In the genomic region with DNA sequence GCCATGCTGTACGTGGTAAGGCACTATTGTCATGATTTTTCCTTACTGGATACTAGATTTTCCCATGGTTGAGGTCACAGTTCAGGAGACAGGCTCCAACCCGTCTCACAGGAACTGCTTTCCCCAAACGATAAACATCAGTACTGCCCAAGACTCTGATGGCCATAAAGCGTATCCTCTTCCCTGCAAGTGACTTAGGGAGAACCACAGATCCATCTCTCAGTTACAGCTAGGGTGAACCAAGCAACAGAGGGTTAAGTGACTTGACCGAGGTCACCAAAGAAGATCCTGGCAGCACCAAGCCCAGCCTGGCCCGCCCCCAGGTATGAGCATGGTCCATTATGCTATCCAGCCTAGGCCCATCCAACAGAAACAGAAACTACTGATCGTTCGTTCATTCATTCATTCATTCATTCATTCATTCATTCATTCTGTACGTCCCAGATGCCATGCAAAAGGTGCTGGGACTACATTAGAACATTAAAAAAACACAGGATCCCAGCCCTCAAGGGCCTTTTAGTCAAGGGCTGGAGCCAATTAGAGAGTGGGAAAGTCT, we compare ENCODE assay signal across 27 cellular contexts. TPM values are rescaled to one million over a fixed set of nuclear protein-coding genes. Genes with fewer than 3 reads are reported as not detected.
"Had no signal": no experiment of that assay in that cellular context is flagged by ENCODE, and none has a peak within 500 bp of the region (broad histone marks: within the 10 kb centered on the region; RNA-seq: fewer than 3 reads in every experiment).

No MANE protein-coding gene starts in this region.

- H3K27ac ChIP-seq: body of pancreas, cardiac muscle cell, neutrophil, ovary, vagina had no signal

- H3K36me3 ChIP-seq: cardiac muscle cell, neutrophil, ovary, vagina had no signal

- H3K4me3 ChIP-seq: body of pancreas, cardiac muscle cell, mucosa of descending colon, ovary, smooth muscle cell, vagina had no signal

- FAIRE-seq: frontal cortex, islet of Langerhans had no signal

- ATAC-seq: activated CD4-positive, alpha-beta T cell treated with anti-CD3 and anti-CD28 coated beads for 36 hours; activated CD8-positive, alpha-beta memory T cell treated with anti-CD3 and anti-CD28 coated beads, Interleukin-2, amount 10 ng/mL, durations not matched to agents 7 days and 5 days; activated CD8-positive, alpha-beta T cell treated with anti-CD3 and anti-CD28 coated beads, Interleukin-2, amount 10 ng/mL, durations not matched to agents 7 days and 5 days; activated naive CD4-positive, alpha-beta T cell treated with anti-CD3 and anti-CD28 coated beads, Interleukin-2, amount 50 U/mL, for 72 hours; activated T-cell treated with anti-CD3 and anti-CD28 coated beads, Interleukin-2, amount 50 U/mL, for 72 hours; body of pancreas; left ventricle myocardium superior; mucosa of descending colon; stimulated activated naive B cell treated with anti-CD40 and anti-IgM and Interleukin-4, amounts not matched to agents 10 μg/mL and 1 μg/mL and 100 μg/mL, for 72 hours had no signal

- H3K4me1 ChIP-seq: vagina had no signal

- H3K4me2 ChIP-seq: smooth muscle cell had no signal

- H3K27me3 ChIP-seq: body of pancreas, neutrophil, ovary, vagina had no signal

- H3K9me3 ChIP-seq: body of pancreas, mucosa of descending colon, neutrophil, ovary, vagina had no signal

- DNase-seq: activated CD4-positive, alpha-beta T cell treated with anti-CD3 and anti-CD28 coated beads for 36 hours; activated CD4-positive, CD25-positive, alpha-beta regulatory T cell; activated CD8-positive, alpha-beta memory T cell treated with anti-CD3 and anti-CD28 coated beads, Interleukin-2, amount 10 ng/mL, durations not matched to agents 7 days and 5 days; activated CD8-positive, alpha-beta T cell treated with anti-CD3 and anti-CD28 coated beads, Interleukin-2, amount 10 ng/mL, durations not matched to agents 7 days and 5 days; activated naive CD4-positive, alpha-beta T cell; activated T-cell treated with anti-CD3 and anti-CD28 coated beads, Interleukin-2, amount 50 U/mL, for 72 hours; body of pancreas; cerebellar nuclear complex; glutamatergic neuron; left ventricle myocardium superior; mucosa of descending colon; naive B cell; nephron progenitor cell; retina; stimulated activated CD4-positive, alpha-beta T cell treated with anti-CD3 and anti-CD28 coated beads, Interleukin-15, amount 100 ng/mL, for 24 hours; stimulated activated CD4-positive, alpha-beta T cell treated with anti-CD3 and anti-CD28 coated beads, Interleukin-2, amount 100 ng/mL, for 24 hours; stimulated activated naive B cell treated with anti-CD40 and anti-IgM and Interleukin-4, amounts not matched to agents 10 μg/mL and 1 μg/mL and 100 μg/mL, for 72 hours had no signal

RNA-seq across cellular contexts. Expression of a gene that starts 31.0 kb away (rescaled TPM):
- total RNA-seq: activated CD4-positive, alpha-beta T cell treated with anti-CD3 and anti-CD28 coated beads for 36 hours; activated CD8-positive, alpha-beta T cell treated with anti-CD3 and anti-CD28 coated beads, Interleukin-2, amount 10 ng/mL, durations not matched to agents 7 days and 5 days; activated T-cell treated with anti-CD3 and anti-CD28 coated beads, Interleukin-2, amount 50 U/mL, for 72 hours; lung microvascular endothelial cell; smooth muscle cell; T-helper 1 cell treated with Interleukin-12 subunit alpha and Interleukin-12 subunit beta and Interleukin-4 antibody, amounts not matched to agents 30 ng/mL and 1 ng/mL, for 36 hours had no signal
